Comparison of ENCODE assay signal across 27 cellular contexts in genomic region chr2:158837645-158838044, GRCh38. TPM values are rescaled to one million over a fixed set of nuclear protein-coding genes. Genes with fewer than 3 reads are reported as not detected.
DNase-seq lines count a peak whose midpoint lies in the region; ATAC-seq, FAIRE-seq and TF ChIP-seq lines count a peak whose summit lies in the region.
"Had no signal": no experiment of that assay in that cellular context is flagged by ENCODE, and none has a peak within 500 bp of the region (broad histone marks: within the 10 kb centered on the region; RNA-seq: fewer than 3 reads in every experiment).

No MANE protein-coding gene starts in this region.

- CTCF ChIA-PET in SK-N-SH (lab: Yijun Ruan, JAX), result no interaction called here

- no peak for DNase-seq in SK-N-SH
- DNase-seq in NCI-H2029 treated with DMSO at 0.1 percent for 48 hours (lab: John Stamatoyannopoulos, UW), result peak; percentile 80
- DNase-seq in foreskin keratinocyte, result no peak
- no peak for DNase-seq in stimulated activated CD8-positive, alpha-beta memory T cell treated with anti-CD3 and anti-CD28 coated beads, Interleukin-4, amount 100 ng/mL, for 48 hours
- DNase-seq in activated T-helper 2 cell treated with anti-CD3 and anti-CD28 coated beads, Interferon-gamma antibody, Interleukin-2, Interleukin-4, amounts not matched to agents 10 μg/mL and 5 μg/mL and 100 μg/mL, durations not matched to agents 14 hours and 24 hours and 36 hours (ENCODE audit: low spot score), result no peak
- DNase-seq in H54 (ENCODE audit: insufficient read length, low spot score), result no peak
- DNase-seq: CD4-positive, alpha-beta T cell; COR-L47; DMS 273 treated with DMSO at 0.1 percent for 48 hours; GM23248; Karpas-422; NCI-H1417; NCI-H1694 treated with DMSO at 0.1 percent for 48 hours; NCI-H2107; NCI-H524 treated with DMSO at 0.1 percent for 48 hours; PC-3; Right ventricle myocardium superior; SW 1271; T-helper 17 cell had no signal

- no peaks in the 10 kb centered on the region for H3K4me1 ChIP-seq in SK-N-SH (ENCODE audit: control insufficient read depth in 1 of 2, insufficient read depth in 2 of 2, low read depth in 1 of 2, low read length in 1 of 2)
- no peaks in the 10 kb centered on the region for H3K4me1 ChIP-seq in foreskin keratinocyte
- H3K4me1 ChIP-seq: BLaER1, HAP-1 had no signal

- no peak overlapping the region for H3K27ac ChIP-seq in SK-N-SH (ENCODE audit: low read depth in 2 of 2, low read length in 1 of 2)
- H3K27ac ChIP-seq in foreskin keratinocyte, result no peak overlapping the region
- H3K27ac ChIP-seq: BLaER1, GM23248 had no signal

- H3F3A ChIP-seq in SK-N-SH (replicated peaks; ENCODE audit: insufficient read depth), result no peaks in the 10 kb centered on the region

- H3K9me3 Mint-ChIP-seq in activated T-helper 2 cell treated with anti-CD3 and anti-CD28 coated beads, Interferon-gamma antibody, Interleukin-2, Interleukin-4, amounts not matched to agents 10 μg/mL and 5 μg/mL and 100 μg/mL, durations not matched to agents 14 hours and 24 hours and 36 hours, result no peaks in the 10 kb centered on the region
- H3K9me3 Mint-ChIP-seq: CD4-positive, alpha-beta T cell had no signal

- intact Hi-C loops in activated T-helper 2 cell treated with anti-CD3 and anti-CD28 coated beads, Interferon-gamma antibody, Interleukin-2, Interleukin-4, amounts not matched to agents 10 μg/mL and 5 μg/mL and 100 μg/mL, durations not matched to agents 14 hours and 24 hours and 36 hours (cut with micrococcal nuclease), result no loop called here

- TF ChIP-seq EP300 in SK-N-SH (IDR thresholded peaks at IDR 0.05; ENCODE audit: borderline replicate concordance in 1 of 2, low read depth in 1 of 2, low read length in 1 of 2), result no peak

- H3K27me3 Mint-ChIP-seq in activated T-helper 2 cell treated with anti-CD3 and anti-CD28 coated beads, Interferon-gamma antibody, Interleukin-2, Interleukin-4, amounts not matched to agents 10 μg/mL and 5 μg/mL and 100 μg/mL, durations not matched to agents 14 hours and 24 hours and 36 hours (ENCODE audit: low read depth), result no peaks in the 10 kb centered on the region
- H3K27me3 Mint-ChIP-seq: CD4-positive, alpha-beta T cell had no signal

- H3K4me3 ChIP-seq in SK-N-SH (ENCODE audit: low read depth in 2 of 2, low read length in 1 of 2), result no peak overlapping the region
- H3K4me3 ChIP-seq: BLaER1, GM23248, HAP-1 had no signal

- H3K36me3 ChIP-seq in SK-N-SH (replicated peaks in 1 of 2; ENCODE audit: control insufficient read depth in 1 of 2, insufficient read depth in 2 of 2, low read length in 1 of 2), result no peaks in the 10 kb centered on the region
- H3K36me3 ChIP-seq: BLaER1, HAP-1 had no signal

- POLR2A ChIA-PET in SK-N-SH (lab: Yijun Ruan, JAX), result no interaction called here

- ATAC-seq in SK-N-SH treated with all-trans-retinoic acid at 6 μM for 48 hours, result peak; percentile 24; the same call in 1 of the 3 replicates
- peak; percentile 19 for ATAC-seq in foreskin keratinocyte
- ATAC-seq: PC-3, T-helper 17 cell had no signal

- no peaks in the 10 kb centered on the region for H4K20me1 ChIP-seq in SK-N-SH (ENCODE audit: insufficient read depth)
- H4K20me1 ChIP-seq: BLaER1 had no signal

- H3K9ac ChIP-seq in SK-N-SH, result no peak overlapping the region
- H3K9ac ChIP-seq: BLaER1, GM23248 had no signal

- FAIRE-seq in H54 (lab: Jason Lieb, UNC), result no peak
- FAIRE-seq: A204.1, GM12891 had no signal

- no peak for TF ChIP-seq RAD21 in SK-N-SH (IDR thresholded peaks at IDR 0.05; ENCODE audit: low read length)

- H3K27me3 ChIP-seq in SK-N-SH (ENCODE audit: insufficient read depth) (no peaks in the 10 kb centered on the region), foreskin keratinocyte (peaks cover 9% of the 10 kb centered on the region)
- H3K27me3 ChIP-seq: BLaER1 had no signal

- no peaks in the 10 kb centered on the region for H3K79me2 ChIP-seq in SK-N-SH (ENCODE audit: insufficient read depth)

- no peak overlapping the region for H3K4me3 Mint-ChIP-seq in activated T-helper 2 cell treated with anti-CD3 and anti-CD28 coated beads, Interferon-gamma antibody, Interleukin-2, Interleukin-4, amounts not matched to agents 10 μg/mL and 5 μg/mL and 100 μg/mL, durations not matched to agents 14 hours and 24 hours and 36 hours (ENCODE audit: low read depth)
- H3K4me3 Mint-ChIP-seq: CD4-positive, alpha-beta T cell; T-helper 17 cell had no signal

- H3K9me2 ChIP-seq in SK-N-SH, result no peaks in the 10 kb centered on the region

- 33% methylated on average over 2 of the region's 2 CpGs for WGBS in SK-N-SH (ENCODE audit: low lambda C conversion rate)

- H2AFZ ChIP-seq in SK-N-SH (ENCODE audit: low read depth), result no peak overlapping the region
- H2AFZ ChIP-seq: GM23248 had no signal

- H3K9me3 ChIP-seq in SK-N-SH, result no peaks in the 10 kb centered on the region
- H3K9me3 ChIP-seq: BLaER1, HAP-1 had no signal

- no peak for TF ChIP-seq CTCF in SK-N-SH (IDR thresholded peaks at IDR 0.05)
- TF ChIP-seq CTCF in foreskin keratinocyte (conservative IDR thresholded peaks at IDR 0.05), result no peak

- H3K4me1 Mint-ChIP-seq in activated T-helper 2 cell treated with anti-CD3 and anti-CD28 coated beads, Interferon-gamma antibody, Interleukin-2, Interleukin-4, amounts not matched to agents 10 μg/mL and 5 μg/mL and 100 μg/mL, durations not matched to agents 14 hours and 24 hours and 36 hours (ENCODE audit: low read depth), result no peaks in the 10 kb centered on the region
- H3K4me1 Mint-ChIP-seq: T-helper 17 cell had no signal

- H3K27ac Mint-ChIP-seq in activated T-helper 2 cell treated with anti-CD3 and anti-CD28 coated beads, Interferon-gamma antibody, Interleukin-2, Interleukin-4, amounts not matched to agents 10 μg/mL and 5 μg/mL and 100 μg/mL, durations not matched to agents 14 hours and 24 hours and 36 hours, result no peak overlapping the region
- H3K27ac Mint-ChIP-seq: CD4-positive, alpha-beta T cell; T-helper 17 cell had no signal

- TF ChIP-seq POLR2A in H54 (IDR thresholded peaks at IDR 0.05; ENCODE audit: low read depth, low read length), result no peak

- no peak overlapping the region for H3K4me2 ChIP-seq in SK-N-SH
- H3K4me2 ChIP-seq: BLaER1 had no signal

- H3K36me3 Mint-ChIP-seq in activated T-helper 2 cell treated with anti-CD3 and anti-CD28 coated beads, Interferon-gamma antibody, Interleukin-2, Interleukin-4, amounts not matched to agents 10 μg/mL and 5 μg/mL and 100 μg/mL, durations not matched to agents 14 hours and 24 hours and 36 hours (ENCODE audit: low read depth), result no peaks in the 10 kb centered on the region

TF ChIP-seq in SK-N-SH treated with all-trans-retinoic acid at 6 μM for 48 hours, 23 proteins besides CTCF, POLR2A, EP300 and RAD21 (continues in another document):
- TF ChIP-seq, protein P1, sequence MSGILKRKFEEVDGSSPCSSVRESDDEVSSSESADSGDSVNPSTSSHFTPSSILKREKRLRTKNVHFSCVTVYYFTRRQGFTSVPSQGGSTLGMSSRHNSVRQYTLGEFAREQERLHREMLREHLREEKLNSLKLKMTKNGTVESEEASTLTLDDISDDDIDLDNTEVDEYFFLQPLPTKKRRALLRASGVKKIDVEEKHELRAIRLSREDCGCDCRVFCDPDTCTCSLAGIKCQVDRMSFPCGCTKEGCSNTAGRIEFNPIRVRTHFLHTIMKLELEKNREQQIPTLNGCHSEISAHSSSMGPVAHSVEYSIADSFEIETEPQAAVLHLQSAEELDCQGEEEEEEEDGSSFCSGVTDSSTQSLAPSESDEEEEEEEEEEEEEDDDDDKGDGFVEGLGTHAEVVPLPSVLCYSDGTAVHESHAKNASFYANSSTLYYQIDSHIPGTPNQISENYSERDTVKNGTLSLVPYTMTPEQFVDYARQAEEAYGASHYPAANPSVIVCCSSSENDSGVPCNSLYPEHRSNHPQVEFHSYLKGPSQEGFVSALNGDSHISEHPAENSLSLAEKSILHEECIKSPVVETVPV (CRISPR knock-in tag; IDR thresholded peaks at IDR 0.05), result no peak
- TF ChIP-seq ISL1 (CRISPR knock-in tag; IDR thresholded peaks at IDR 0.05), result no peak

TF ChIP-seq in SK-N-SH, 30 proteins besides CTCF, POLR2A, EP300 and RAD21 (continues in another document):
- TF ChIP-seq RFX5 (IDR thresholded peaks at IDR 0.05; ENCODE audit: low read length), result no peak
- TF ChIP-seq NFIC (IDR thresholded peaks at IDR 0.05; ENCODE audit: borderline replicate concordance), result no peak
- no peak for TF ChIP-seq IRF3 (IDR thresholded peaks at IDR 0.05; ENCODE audit: low read depth, low read length)
- no peak for TF ChIP-seq RXRA (IDR thresholded peaks at IDR 0.05; ENCODE audit: borderline replicate concordance, low read depth)
- no peak for TF ChIP-seq EZH2phosphoT487 (IDR thresholded peaks at IDR 0.05; ENCODE audit: borderline replicate concordance, low read depth)
- TF ChIP-seq, protein P2, sequence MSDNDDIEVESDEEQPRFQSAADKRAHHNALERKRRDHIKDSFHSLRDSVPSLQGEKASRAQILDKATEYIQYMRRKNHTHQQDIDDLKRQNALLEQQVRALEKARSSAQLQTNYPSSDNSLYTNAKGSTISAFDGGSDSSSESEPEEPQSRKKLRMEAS (IDR thresholded peaks at IDR 0.05; ENCODE audit: low read depth), result no peak
- no peak for TF ChIP-seq POLR2AphosphoS5 (IDR thresholded peaks at IDR 0.05; ENCODE audit: low read depth, low read length)
- TF ChIP-seq TEAD4 (IDR thresholded peaks at IDR 0.05; ENCODE audit: borderline replicate concordance, insufficient read depth), result no peak

RNA-seq across cellular contexts. Expression of gene DAPL1, which starts 42.5 kb away (rescaled TPM):
- polyA plus RNA-seq in SK-N-SH (2012; rRNA removed) (not detected in 2 replicates), foreskin keratinocyte (0.27 and 0.56 TPM in 2 replicates)
- polyA plus RNA-seq in SK-N-SH (2012; cell fraction: cytosol; rRNA removed), result 0.08 TPM in 1 of 2 replicates, not detected in the other
- not detected in 2 replicates for polyA plus RNA-seq in SK-N-SH (2012; cell fraction: nucleus; rRNA removed)
- 0.39 TPM in 1 of 2 replicates, not detected in the other for total RNA-seq in foreskin keratinocyte
- total RNA-seq in activated T-helper 2 cell treated with anti-CD3 and anti-CD28 coated beads, Interferon-gamma antibody, Interleukin-2, Interleukin-4, amounts not matched to agents 10 μg/mL and 5 μg/mL and 100 μg/mL, durations not matched to agents 14 hours and 24 hours and 36 hours, result not detected in 2 replicates
- total RNA-seq: CD4-positive, alpha-beta T cell; G401; GM23248; MCF 10A; PC-3; Right ventricle myocardium superior; RPMI7951; T-helper 17 cell had no signal
- polyA plus RNA-seq: GM23248 had no signal
